Comparison of ENCODE assay signal across 9 cellular contexts in genomic region chr2:177772529-177772928, GRCh38.
DNase-seq lines count a peak whose midpoint lies in the region; ATAC-seq and TF ChIP-seq lines count a peak whose summit lies in the region.
"Had no signal": no experiment of that assay in that cellular context is flagged by ENCODE, and none has a peak within 500 bp of the region (broad histone marks: within the 10 kb centered on the region; RNA-seq: fewer than 3 reads in every experiment).

No MANE protein-coding gene starts in this region.

- no peaks in the 10 kb centered on the region for H4K20me1 ChIP-seq in SK-N-SH (ENCODE audit: insufficient read depth)

- H3K36me3 Mint-ChIP-seq in osteocyte (ENCODE audit: unreplicated experiment), result no peaks in the 10 kb centered on the region
- no peaks in the 10 kb centered on the region for H3K36me3 Mint-ChIP-seq in activated T-cell treated with anti-CD3 and anti-CD28 coated beads, Interleukin-2, amount 50 U/mL, for 72 hours (ENCODE audit: insufficient read depth in 2 of 2)
- H3K36me3 Mint-ChIP-seq: activated naive CD8-positive, alpha-beta T cell had no signal

- H2AFZ ChIP-seq in SK-N-SH (ENCODE audit: low read depth), result no peak overlapping the region

- no peaks in the 10 kb centered on the region for H3K79me2 ChIP-seq in SK-N-SH (ENCODE audit: insufficient read depth)

- no peaks in the 10 kb centered on the region for H3K4me1 ChIP-seq in SK-N-SH (ENCODE audit: control insufficient read depth in 1 of 2, insufficient read depth in 2 of 2, low read depth in 1 of 2, low read length in 1 of 2)

- no peak overlapping the region for H3K27ac Mint-ChIP-seq in osteocyte (ENCODE audit: unreplicated experiment)
- no peak overlapping the region for H3K27ac Mint-ChIP-seq in activated T-cell treated with anti-CD3 and anti-CD28 coated beads, Interleukin-2, amount 50 U/mL, for 72 hours
- H3K27ac Mint-ChIP-seq: activated naive CD8-positive, alpha-beta T cell had no signal

- peak; percentile 70 for TF ChIP-seq CTCF in SK-N-SH (IDR thresholded peaks at IDR 0.05)
- TF ChIP-seq CTCF in osteocyte (IDR thresholded peaks at IDR 0.05), result peak; percentile 56

- peaks cover 22% of the 10 kb centered on the region for H3K27me3 Mint-ChIP-seq in osteocyte (ENCODE audit: unreplicated experiment)
- peaks cover 15% of the 10 kb centered on the region for H3K27me3 Mint-ChIP-seq in activated T-cell treated with anti-CD3 and anti-CD28 coated beads, Interleukin-2, amount 50 U/mL, for 72 hours (ENCODE audit: low read depth)

- no peak overlapping the region for H3K27ac ChIP-seq in SK-N-SH (ENCODE audit: low read depth in 2 of 2, low read length in 1 of 2)

- H3K36me3 ChIP-seq in SK-N-SH (replicated peaks in 1 of 2; ENCODE audit: control insufficient read depth in 1 of 2, insufficient read depth in 2 of 2, low read length in 1 of 2), result no peaks in the 10 kb centered on the region

- H3K4me3 ChIP-seq in SK-N-SH (ENCODE audit: low read depth in 2 of 2, low read length in 1 of 2), result no peak overlapping the region

- no peaks in the 10 kb centered on the region for H3K27me3 ChIP-seq in SK-N-SH (ENCODE audit: insufficient read depth)

- peak; percentile 12 for DNase-seq in SK-N-SH
- peak; percentile 48 for DNase-seq in MV-4-11 (lab: John Stamatoyannopoulos, UW)
- peak; percentile 35 for DNase-seq in cerebellar cortex (ENCODE audit: low spot score)
- DNase-seq in osteocyte (ENCODE audit: extremely low spot score, unreplicated experiment), result no peak
- DNase-seq in activated T-cell treated with anti-CD3 and anti-CD28 coated beads, Interleukin-2, amount 50 U/mL, for 72 hours, result no peak

- no peak for ATAC-seq in SK-N-SH treated with all-trans-retinoic acid at 6 μM for 48 hours
- ATAC-seq in GM19035 (IDR thresholded peaks at IDR 0.05; ENCODE audit: unreplicated experiment), result no peak
- no peak for ATAC-seq in GM18511 (IDR thresholded peaks at IDR 0.05; ENCODE audit: unreplicated experiment)
- ATAC-seq in activated T-cell treated with anti-CD3 and anti-CD28 coated beads, Interleukin-2, amount 50 U/mL, for 72 hours (replicated peaks in 1 of 2), result no peak

- no peaks in the 10 kb centered on the region for H3K4me1 Mint-ChIP-seq in osteocyte (ENCODE audit: unreplicated experiment)
- no peaks in the 10 kb centered on the region for H3K4me1 Mint-ChIP-seq in activated T-cell treated with anti-CD3 and anti-CD28 coated beads, Interleukin-2, amount 50 U/mL, for 72 hours (ENCODE audit: low read depth)

- H3F3A ChIP-seq in SK-N-SH (replicated peaks; ENCODE audit: insufficient read depth), result no peaks in the 10 kb centered on the region

- TF ChIP-seq RAD21 in SK-N-SH (IDR thresholded peaks at IDR 0.05; ENCODE audit: low read length), result peak; percentile 41; the same call in 1 of the 2 replicates

- no peaks in the 10 kb centered on the region for H3K9me3 Mint-ChIP-seq in osteocyte (ENCODE audit: unreplicated experiment)
- H3K9me3 Mint-ChIP-seq in activated T-cell treated with anti-CD3 and anti-CD28 coated beads, Interleukin-2, amount 50 U/mL, for 72 hours, result no peaks in the 10 kb centered on the region

- H3K9me3 ChIP-seq in SK-N-SH, result no peaks in the 10 kb centered on the region

- H3K9me2 ChIP-seq in SK-N-SH, result no peaks in the 10 kb centered on the region

- TF ChIP-seq EP300 in SK-N-SH (IDR thresholded peaks at IDR 0.05; ENCODE audit: borderline replicate concordance in 1 of 2, low read depth in 1 of 2, low read length in 1 of 2), result no peak

- no peak overlapping the region for H3K9ac ChIP-seq in SK-N-SH

- no peak overlapping the region for H3K4me3 Mint-ChIP-seq in osteocyte (ENCODE audit: unreplicated experiment)
- no peak overlapping the region for H3K4me3 Mint-ChIP-seq in activated T-cell treated with anti-CD3 and anti-CD28 coated beads, Interleukin-2, amount 50 U/mL, for 72 hours
- H3K4me3 Mint-ChIP-seq: activated naive CD8-positive, alpha-beta T cell had no signal

- CTCF ChIA-PET in SK-N-SH (lab: Yijun Ruan, JAX), result interaction anchor here (0.8 to 1.9 kb wide), 14 partner anchors 9 to 624 kb away, joined by 3 to 14 read pairs (median 4); no protein-coding TSS in a partner anchor

- no peak overlapping the region for H3K4me2 ChIP-seq in SK-N-SH

- POLR2A ChIA-PET in SK-N-SH (lab: Yijun Ruan, JAX), result no interaction called here

TF ChIP-seq in SK-N-SH, 30 proteins besides CTCF, POLR2A, EP300 and RAD21:
- TF ChIP-seq SMC3 (IDR thresholded peaks at IDR 0.05; ENCODE audit: low read depth, low read length) (peak; percentile 18; the same call in 1 of the 2 replicates), USF1 (IDR thresholded peaks at IDR 0.05; ENCODE audit: borderline replicate concordance, low read depth) (no peak)

TF ChIP-seq in SK-N-SH treated with all-trans-retinoic acid at 6 μM for 48 hours, 23 proteins besides CTCF, POLR2A, EP300 and RAD21:
- TF ChIP-seq CSDC2 (CRISPR knock-in tag; IDR thresholded peaks at IDR 0.05) (no peak), CSRNP3 (CRISPR knock-in tag; IDR thresholded peaks at IDR 0.05) (no peak), OSR1 (CRISPR knock-in tag; IDR thresholded peaks at IDR 0.05) (no peak), ZNF8 (CRISPR knock-in tag; IDR thresholded peaks at IDR 0.05) (no peak)

Comparison
In these comparisons a context has a peak if more than half of its experiments do, and no peak if none do; other contexts are left out.
1. DNase-seq: peak in SK-N-SH (single experiment), MV-4-11 (single experiment) and cerebellar cortex (single experiment); none in osteocyte (single experiment) and activated T-cell treated with anti-CD3 and anti-CD28 coated beads, Interleukin-2, amount 50 U/mL, for 72 hours (0 of 2).